ENCODE assay signal across 9 cellular contexts in genomic region chr11:1335811-1336761, GRCh38. TPM values are rescaled to one million over a fixed set of nuclear protein-coding genes. Genes with fewer than 3 reads are reported as not detected.
DNase-seq lines count a peak whose midpoint lies in the region; ATAC-seq, FAIRE-seq and TF ChIP-seq lines count a peak whose summit lies in the region.
"Had no signal": no experiment of that assay in that cellular context is flagged by ENCODE, and none has a peak within 500 bp of the region (broad histone marks: within the 10 kb centered on the region; RNA-seq: fewer than 3 reads in every experiment).

No MANE protein-coding gene starts in this region.

- DNase-seq in GM10248 (ENCODE audit: extremely low spot score), result peak; percentile 57
- DNase-seq in NCI-H128 (lab: John Stamatoyannopoulos, UW; ENCODE audit: unreplicated experiment), result peak; percentile 31
- peak; percentile 84 for DNase-seq in activated CD8-positive, alpha-beta memory T cell treated with anti-CD3 and anti-CD28 coated beads for 24 hours
- no peak for DNase-seq in endothelial cell of umbilical vein (ENCODE audit: low read depth, low spot score)
- no peak for DNase-seq in mesothelial cell of epicardium (ENCODE audit: low spot score in 2 of 2, unreplicated experiment in 2 of 2)
- peak; percentile 19 to 24 for DNase-seq in stimulated activated CD8-positive, alpha-beta memory T cell treated with anti-CD3 and anti-CD28 coated beads, Interleukin-7, amount 100 ng/mL, for 1 hour (ENCODE audit: low read depth in 2 of 2)
- DNase-seq in NCI-H1694 (lab: John Stamatoyannopoulos, UW), result no peak

- H3K4me2 ChIP-seq in endothelial cell of umbilical vein (ENCODE audit: insufficient read depth, low read length), result peak overlapping the region; percentile 73

- no peak for TF ChIP-seq POLR2A in endothelial cell of umbilical vein (IDR thresholded peaks at IDR 0.05; ENCODE audit: low read depth, low read length)

- no peaks in the 10 kb centered on the region for H4K20me1 ChIP-seq in endothelial cell of umbilical vein (replicated peaks; ENCODE audit: control insufficient read depth, extremely low read depth, insufficient read depth, low read length)

- intact Hi-C loops in endothelial cell of umbilical vein (cut with micrococcal nuclease), result loop anchor here (2.0 kb wide), 1 partner anchor 47 kb away; no protein-coding TSS in a partner anchor

- H3K27me3 Mint-ChIP-seq in mesothelial cell of epicardium (ENCODE audit: low read depth), result peaks cover 45% of the 10 kb centered on the region

- peaks cover 4% of the 10 kb centered on the region for H3K9me3 Mint-ChIP-seq in mesothelial cell of epicardium

- peaks cover 6% of the 10 kb centered on the region for H3K4me1 ChIP-seq in endothelial cell of umbilical vein (ENCODE audit: control insufficient read depth, extremely low read depth, insufficient read depth, low read length)

- no peak for ATAC-seq in GM18861 (IDR thresholded peaks at IDR 0.05; ENCODE audit: unreplicated experiment)

- no peaks in the 10 kb centered on the region for H3K36me3 ChIP-seq in endothelial cell of umbilical vein (ENCODE audit: control insufficient read depth in 2 of 2, extremely low read depth in 1 of 2, insufficient read depth in 2 of 2, low read length in 2 of 2)

- CTCF ChIA-PET in GM10248 (lab: Yijun Ruan, JAX), result no interaction called here
- CTCF ChIA-PET in endothelial cell of umbilical vein (lab: Charles Lee), result interaction anchor here (1.3 kb wide), 1 partner anchor 13 kb away, joined by 4 read pairs; no protein-coding TSS in a partner anchor

- dilution Hi-C loops in endothelial cell of umbilical vein (cut with MboI; ENCODE audit: extremely low pct_ligation_motif_present, low sequenced_read_pairs), result no loop called here

- TF ChIP-seq CTCF in GM10248 (IDR thresholded peaks at IDR 0.05; ENCODE audit: control extremely low read depth, extremely low read depth, low read depth, missing control alignments) (no peak), endothelial cell of umbilical vein (IDR thresholded peaks at IDR 0.05; ENCODE audit: extremely low read depth in 1 of 2, insufficient read depth in 1 of 2, low read depth in 1 of 2, low read length in 2 of 2) (no peak), mesothelial cell of epicardium (IDR thresholded peaks at IDR 0.05; ENCODE audit: unreplicated experiment) (no peak)

- no peaks in the 10 kb centered on the region for H3K79me2 ChIP-seq in endothelial cell of umbilical vein (ENCODE audit: control insufficient read depth, insufficient read depth, low read length)

- no peak overlapping the region for H3K9ac ChIP-seq in endothelial cell of umbilical vein (replicated peaks; ENCODE audit: extremely low read depth, insufficient read depth, low read length)

- no peaks in the 10 kb centered on the region for H3K9me1 ChIP-seq in endothelial cell of umbilical vein (replicated peaks; ENCODE audit: control insufficient read depth, extremely low read depth, insufficient read depth, low read length)

- peak overlapping the region; percentile 72 for H2AFZ ChIP-seq in endothelial cell of umbilical vein (ENCODE audit: low read depth, low read length)

- no peak overlapping the region for H3K27ac ChIP-seq in endothelial cell of umbilical vein (ENCODE audit: insufficient read depth, low read depth, low read length)

- FAIRE-seq in endothelial cell of umbilical vein (lab: Jason Lieb, UNC), result no peak
- FAIRE-seq: colon had no signal

- H3K36me3 Mint-ChIP-seq in mesothelial cell of epicardium, result no peaks in the 10 kb centered on the region

- POLR2A ChIA-PET in GM10248 (lab: Yijun Ruan, JAX), result no interaction called here
- POLR2A ChIA-PET in endothelial cell of umbilical vein (lab: Charles Lee), result no interaction called here

- no peaks in the 10 kb centered on the region for H3K9me3 ChIP-seq in endothelial cell of umbilical vein (replicated peaks; ENCODE audit: control insufficient read depth, insufficient read depth, low read length)

- BruUV-seq in endothelial cell of umbilical vein (replicated peaks; lab: Mats Ljungman, UMichigan), result no TSS peak

- H3K4me3 Mint-ChIP-seq in mesothelial cell of epicardium, result peak overlapping the region; percentile 64

- peak overlapping the region in 1 of 3 experiments; percentile 16 for H3K4me3 ChIP-seq in endothelial cell of umbilical vein (replicated peaks in 1 of 3; ENCODE audit: insufficient read depth in 1 of 3, low read depth in 1 of 3, low read length in 3 of 3)

- peak overlapping the region; percentile 74 for H3K27ac Mint-ChIP-seq in mesothelial cell of epicardium

- peaks cover 13% of the 10 kb centered on the region for H3K4me1 Mint-ChIP-seq in mesothelial cell of epicardium

- H3K27me3 ChIP-seq in endothelial cell of umbilical vein (ENCODE audit: control insufficient read depth in 2 of 2, insufficient read depth in 2 of 2, low read length in 2 of 2), result peaks cover 8 to 13% of the 10 kb centered on the region in 2 experiments

TF ChIP-seq in endothelial cell of umbilical vein, 7 proteins besides CTCF, POLR2A, EP300 and RAD21:
- TF ChIP-seq MYC (IDR thresholded peaks at IDR 0.05; ENCODE audit: low read depth, low read length) (no peak), POLR2AphosphoS5 (IDR thresholded peaks at IDR 0.05; ENCODE audit: insufficient read depth, low read depth, low read length) (no peak), FOS (IDR thresholded peaks at IDR 0.05; ENCODE audit: borderline replicate concordance, insufficient read depth, low read length) (no peak), JUN (IDR thresholded peaks at IDR 0.05; ENCODE audit: borderline replicate concordance, insufficient read depth, insufficient read length, low read depth) (no peak), MAX (IDR thresholded peaks at IDR 0.05; ENCODE audit: insufficient read depth, insufficient read length) (no peak), EZH2 (IDR thresholded peaks at IDR 0.05; ENCODE audit: borderline replicate concordance, low read depth, low read length, severe bottlenecking) (no peak), GATA2 (IDR thresholded peaks at IDR 0.05; ENCODE audit: insufficient read depth, insufficient read length, low read depth, low read length) (no peak)

RNA-seq across cellular contexts. Expression of gene TOLLIP, which starts 26.7 kb away (rescaled TPM):
- total RNA-seq in endothelial cell of umbilical vein, result 49.1 and 49.6 TPM in 2 replicates
- polyA plus RNA-seq in endothelial cell of umbilical vein, result 64.8 and 107 TPM in 2 replicates
- polyA plus RNA-seq in endothelial cell of umbilical vein (2011; cell fraction: cytosol; rRNA removed), result 39.1 and 48.5 TPM in 2 replicates
- polyA plus RNA-seq in endothelial cell of umbilical vein (2011; cell fraction: nucleus; rRNA removed), result 26.2 and 38.1 TPM in 2 replicates
- polyA plus RNA-seq in endothelial cell of umbilical vein (2012), result 31.6 and 47.0 TPM in 2 replicates
- polyA minus RNA-seq in endothelial cell of umbilical vein, result 49.2 and 76.4 TPM in 2 replicates
- polyA minus RNA-seq in endothelial cell of umbilical vein (2011; cell fraction: cytosol; rRNA and poly(A)+ RNA removed), result 7.6 TPM
- polyA minus RNA-seq in endothelial cell of umbilical vein (2011; cell fraction: nucleus; rRNA and poly(A)+ RNA removed), result 18.6 and 25.3 TPM in 2 replicates
- 40.4 to 43.9 TPM (median 43.2 TPM) in 3 replicates for total RNA-seq in mesothelial cell of epicardium

RNA-seq across cellular contexts. Expression of gene BRSK2, which starts 53.6 kb away (rescaled TPM):
- 0.20 and 0.39 TPM in 2 replicates for total RNA-seq in endothelial cell of umbilical vein
- polyA plus RNA-seq in endothelial cell of umbilical vein, result 0.08 and 0.54 TPM in 2 replicates
- 0.04 and 0.13 TPM in 2 replicates for polyA plus RNA-seq in endothelial cell of umbilical vein (2011; cell fraction: cytosol; rRNA removed)
- 0.21 and 0.57 TPM in 2 replicates for polyA plus RNA-seq in endothelial cell of umbilical vein (2011; cell fraction: nucleus; rRNA removed)
- 0.24 TPM in 1 of 2 replicates, not detected in the other for polyA plus RNA-seq in endothelial cell of umbilical vein (2012)
- polyA minus RNA-seq in endothelial cell of umbilical vein, result not detected in 2 replicates
- 1.2 TPM for polyA minus RNA-seq in endothelial cell of umbilical vein (2011; cell fraction: cytosol; rRNA and poly(A)+ RNA removed)
- polyA minus RNA-seq in endothelial cell of umbilical vein (2011; cell fraction: nucleus; rRNA and poly(A)+ RNA removed), result not detected in 2 replicates
- 4.6 to 6.8 TPM (median 4.9 TPM) in 3 replicates for total RNA-seq in mesothelial cell of epicardium

Comparison
In these comparisons a context has a peak if more than half of its experiments do, and no peak if none do; other contexts are left out.
1. DNase-seq: peak in GM10248 (single experiment), NCI-H128 (single experiment), activated CD8-positive, alpha-beta memory T cell treated with anti-CD3 and anti-CD28 coated beads for 24 hours (single experiment) and stimulated activated CD8-positive, alpha-beta memory T cell treated with anti-CD3 and anti-CD28 coated beads, Interleukin-7, amount 100 ng/mL, for 1 hour (2 of 2); none in endothelial cell of umbilical vein (single experiment), mesothelial cell of epicardium (0 of 2) and NCI-H1694 (single experiment).